In genomic region chr14:99173086-99173485, GRCh38 we compare ENCODE assay signal across 15 cellular contexts.
"Had no signal": no experiment of that assay in that cellular context is flagged by ENCODE, and none has a peak within 500 bp of the region (broad histone marks: within the 10 kb centered on the region; RNA-seq: fewer than 3 reads in every experiment).

No MANE protein-coding gene starts in this region.

- H3K36me3 ChIP-seq: gastroesophageal sphincter, neutrophil, tibial nerve had no signal

- H3K27me3 ChIP-seq: tibial nerve had no signal

- ATAC-seq: gastroesophageal sphincter had no signal

- H3K4me3 ChIP-seq: gastroesophageal sphincter, skin epidermis, tibial nerve had no signal

- DNase-seq: activated CD4-positive, alpha-beta T cell treated with anti-CD3 and anti-CD28 coated beads, Interleukin-2, amount 50 U/mL, for 4 hours; activated CD4-positive, CD25-positive, alpha-beta regulatory T cell treated with anti-CD3 and anti-CD28 coated beads, Interleukin-2, amount 50 U/mL, for 72 hours; activated gamma-delta T cell treated with Interleukin-2 at 50 U/mL for 16 hours; central memory CD4-positive, alpha-beta T cell; cortex of kidney; effector memory CD4-positive, alpha-beta T cell; kidney; mesendoderm; posterior cingulate gyrus; SIG-M5 had no signal

- H3K9me3 ChIP-seq: gastroesophageal sphincter, neutrophil had no signal

- H3K27ac ChIP-seq: epithelial cell of prostate, gastroesophageal sphincter, neutrophil, skin epidermis, tibial nerve had no signal
